1 cellular context compared by ENCODE assay signal in the genomic region with DNA sequence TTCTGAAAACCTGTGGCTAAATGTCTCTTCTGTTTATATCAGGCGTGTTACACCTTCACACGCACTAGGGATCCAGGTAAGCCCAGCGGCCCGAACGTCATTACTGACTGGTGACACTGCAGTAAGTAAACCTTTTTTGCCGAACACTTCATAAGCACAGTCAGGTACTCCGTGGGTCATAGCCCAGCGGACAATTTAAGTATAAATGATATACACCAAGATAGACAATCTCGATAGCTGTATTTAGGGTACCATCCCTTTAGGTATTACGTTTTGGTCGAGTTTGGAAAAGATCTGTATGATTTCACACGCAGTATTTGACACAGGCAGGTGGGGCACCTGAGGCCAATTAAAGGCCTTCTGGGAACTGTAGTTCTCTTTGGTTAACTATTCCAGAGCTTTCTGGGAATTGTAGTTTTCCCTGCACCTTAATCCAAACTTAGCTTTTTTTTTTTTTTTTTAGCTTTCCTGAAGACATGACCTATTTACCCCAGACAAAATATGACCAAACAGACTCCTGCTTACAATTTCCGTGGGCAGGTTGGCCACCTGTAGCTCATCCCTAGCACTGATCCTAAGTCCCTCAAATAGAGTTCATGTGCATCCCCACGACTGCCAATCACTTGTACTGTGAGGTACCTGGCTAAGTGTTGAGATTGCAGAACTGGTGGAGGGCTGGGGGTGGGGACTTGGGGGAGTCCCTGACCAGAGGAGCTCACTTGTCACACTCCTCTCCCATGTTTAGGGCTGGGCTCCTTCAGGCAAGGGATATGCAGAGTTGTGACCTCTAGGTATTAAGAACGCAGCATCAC.
TF ChIP-seq lines count a peak whose summit lies in the region.

No MANE protein-coding gene starts in this region.

TF ChIP-seq in HepG2, 621 proteins besides CTCF, POLR2A, EP300 and RAD21 (continued from another document):
- TF ChIP-seq, protein P1, sequence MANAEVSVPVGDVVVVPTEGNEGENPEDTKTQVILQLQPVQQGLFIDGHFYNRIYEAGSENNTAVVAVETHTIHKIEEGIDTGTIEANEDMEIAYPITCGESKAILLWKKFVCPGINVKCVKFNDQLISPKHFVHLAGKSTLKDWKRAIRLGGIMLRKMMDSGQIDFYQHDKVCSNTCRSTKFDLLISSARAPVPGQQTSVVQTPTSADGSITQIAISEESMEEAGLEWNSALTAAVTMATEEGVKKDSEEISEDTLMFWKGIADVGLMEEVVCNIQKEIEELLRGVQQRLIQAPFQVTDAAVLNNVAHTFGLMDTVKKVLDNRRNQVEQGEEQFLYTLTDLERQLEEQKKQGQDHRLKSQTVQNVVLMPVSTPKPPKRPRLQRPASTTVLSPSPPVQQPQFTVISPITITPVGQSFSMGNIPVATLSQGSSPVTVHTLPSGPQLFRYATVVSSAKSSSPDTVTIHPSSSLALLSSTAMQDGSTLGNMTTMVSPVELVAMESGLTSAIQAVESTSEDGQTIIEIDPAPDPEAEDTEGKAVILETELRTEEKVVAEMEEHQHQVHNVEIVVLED (CRISPR knock-in tag; IDR thresholded peaks at IDR 0.05; ENCODE audit: borderline replicate concordance), result peak; percentile 41; the same call in 1 of the 2 replicates
- no peak for TF ChIP-seq ZNF337 (CRISPR knock-in tag; IDR thresholded peaks at IDR 0.05; ENCODE audit: borderline replicate concordance, low read depth)
- TF ChIP-seq HES4 (CRISPR knock-in tag; IDR thresholded peaks at IDR 0.05; ENCODE audit: borderline replicate concordance), result no peak
- no peak for TF ChIP-seq ELF4 (CRISPR knock-in tag; IDR thresholded peaks at IDR 0.05; ENCODE audit: borderline replicate concordance)
- TF ChIP-seq CREB1 (IDR thresholded peaks at IDR 0.05), result peak; percentile 44; the same call in 1 of the 2 replicates
- TF ChIP-seq CREB1 (CRISPR knock-in tag; IDR thresholded peaks at IDR 0.05), result peak; percentile 59; the same call in 1 of the 2 replicates
- 0 out of 2 replicates have a peak, but pooled peaks have one; percentile 28 for TF ChIP-seq SP2 (CRISPR knock-in tag; IDR thresholded peaks at IDR 0.05)
- no peak for TF ChIP-seq ZFP36 (IDR thresholded peaks at IDR 0.05; ENCODE audit: borderline replicate concordance, low read depth, low read length, partially characterized antibody)
- no peak for TF ChIP-seq ZNF101 (CRISPR knock-in tag; IDR thresholded peaks at IDR 0.05; ENCODE audit: borderline replicate concordance, low read depth)
- TF ChIP-seq KLF12 (CRISPR knock-in tag; IDR thresholded peaks at IDR 0.05; ENCODE audit: borderline replicate concordance), result peak; percentile 39; the same call in 1 of the 2 replicates
- TF ChIP-seq ATF1 (CRISPR knock-in tag; IDR thresholded peaks at IDR 0.05), result no peak
- TF ChIP-seq, protein P2, sequence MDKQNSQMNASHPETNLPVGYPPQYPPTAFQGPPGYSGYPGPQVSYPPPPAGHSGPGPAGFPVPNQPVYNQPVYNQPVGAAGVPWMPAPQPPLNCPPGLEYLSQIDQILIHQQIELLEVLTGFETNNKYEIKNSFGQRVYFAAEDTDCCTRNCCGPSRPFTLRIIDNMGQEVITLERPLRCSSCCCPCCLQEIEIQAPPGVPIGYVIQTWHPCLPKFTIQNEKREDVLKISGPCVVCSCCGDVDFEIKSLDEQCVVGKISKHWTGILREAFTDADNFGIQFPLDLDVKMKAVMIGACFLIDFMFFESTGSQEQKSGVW (CRISPR knock-in tag; IDR thresholded peaks at IDR 0.05; ENCODE audit: borderline replicate concordance), result no peak
- TF ChIP-seq, protein P3, sequence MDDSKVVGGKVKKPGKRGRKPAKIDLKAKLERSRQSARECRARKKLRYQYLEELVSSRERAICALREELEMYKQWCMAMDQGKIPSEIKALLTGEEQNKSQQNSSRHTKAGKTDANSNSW (CRISPR knock-in tag; IDR thresholded peaks at IDR 0.05; ENCODE audit: borderline replicate concordance), result no peak
- peak in 1 of 2 experiments; percentile 3; a peak in 1 of 4 replicates for TF ChIP-seq KLF16 (CRISPR knock-in tag; IDR thresholded peaks at IDR 0.05)
- no peak for TF ChIP-seq ZNF468 (CRISPR knock-in tag; IDR thresholded peaks at IDR 0.05)
- TF ChIP-seq, protein P4, sequence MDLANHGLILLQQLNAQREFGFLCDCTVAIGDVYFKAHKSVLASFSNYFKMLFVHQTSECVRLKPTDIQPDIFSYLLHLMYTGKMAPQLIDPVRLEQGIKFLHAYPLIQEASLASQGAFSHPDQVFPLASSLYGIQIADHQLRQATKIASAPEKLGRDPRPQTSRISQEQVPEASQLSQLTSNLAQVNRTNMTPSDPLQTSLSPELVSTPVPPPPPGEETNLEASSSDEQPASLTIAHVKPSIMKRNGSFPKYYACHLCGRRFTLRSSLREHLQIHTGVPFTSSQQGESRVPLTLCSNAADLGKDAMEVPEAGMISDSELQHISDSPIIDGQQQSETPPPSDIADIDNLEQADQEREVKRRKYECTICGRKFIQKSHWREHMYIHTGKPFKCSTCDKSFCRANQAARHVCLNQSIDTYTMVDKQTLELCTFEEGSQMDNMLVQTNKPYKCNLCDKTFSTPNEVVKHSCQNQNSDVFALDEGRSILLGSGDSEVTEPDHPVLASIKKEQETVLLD (CRISPR knock-in tag; IDR thresholded peaks at IDR 0.05; ENCODE audit: low read depth), result no peak
- no peak for TF ChIP-seq GABPA (IDR thresholded peaks at IDR 0.05; ENCODE audit: low read depth, low read length)
- peak; percentile 76 for TF ChIP-seq GABPA (CRISPR knock-in tag; IDR thresholded peaks at IDR 0.05; ENCODE audit: low read depth)
